1 cellular context compared by ENCODE assay signal in the genomic region with DNA sequence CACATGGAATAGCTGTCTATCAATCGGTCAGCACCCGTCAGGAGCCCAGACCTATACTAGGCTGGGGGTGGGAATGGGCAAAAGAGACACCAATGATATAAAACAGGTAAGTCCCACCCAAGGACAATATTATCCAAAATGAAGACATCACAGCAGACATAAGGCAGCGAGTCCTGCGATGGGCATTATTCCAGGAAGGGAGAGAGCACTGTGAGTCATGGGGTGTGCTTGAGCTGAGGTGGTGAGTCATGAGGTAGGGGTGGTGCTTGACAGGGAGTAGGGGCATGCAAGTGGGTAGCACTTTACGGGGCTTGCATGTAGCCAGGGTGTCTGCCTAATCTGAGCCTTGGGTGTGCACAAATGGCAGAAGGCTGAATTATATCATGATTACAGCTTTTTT.
TF ChIP-seq lines count a peak whose summit lies in the region.

No MANE protein-coding gene starts in this region.

TF ChIP-seq in endothelial cell of umbilical vein, 7 proteins besides CTCF, POLR2A, EP300 and RAD21:
- TF ChIP-seq FOS (IDR thresholded peaks at IDR 0.05; ENCODE audit: borderline replicate concordance, insufficient read depth, low read length) (peak; percentile 42), JUN (IDR thresholded peaks at IDR 0.05; ENCODE audit: borderline replicate concordance, insufficient read depth, insufficient read length, low read depth) (no peak)
